In genomic region chr17:43014020-43014615, GRCh38 we compare ENCODE assay signal across 16 cellular contexts. TPM values are rescaled to one million over a fixed set of nuclear protein-coding genes. Genes with fewer than 3 reads are reported as not detected.
DNase-seq lines count a peak whose midpoint lies in the region; TF ChIP-seq lines count a peak whose summit lies in the region.
"Had no signal": no experiment of that assay in that cellular context is flagged by ENCODE, and none has a peak within 500 bp of the region (broad histone marks: within the 10 kb centered on the region; RNA-seq: fewer than 3 reads in every experiment).

No MANE protein-coding gene starts in this region.

- peak in 1 of 2 experiments; percentile 71 for DNase-seq in HL-60 (ENCODE audit: low read depth in 1 of 2, low spot score in 1 of 2)
- DNase-seq in adrenal gland: peak in 5 of 7 donors; percentile 45 to 71 (median 66)
- DNase-seq in mesenchymal stem cell: no peak
- peak in 1 of 2 donors; percentile 65 for DNase-seq in suprapubic skin (ENCODE audit: low spot score in 2 of 2)
- no peak for DNase-seq in activated naive CD4-positive, alpha-beta T cell treated with Interleukin-2 at 50 U/mL for 16 hours
- no peak for DNase-seq in activated CD4-positive, alpha-beta memory T cell treated with anti-CD3 and anti-CD28 coated beads for 36 hours
- no peak for DNase-seq in activated CD8-positive, alpha-beta memory T cell treated with anti-CD3 and anti-CD28 coated beads for 24 hours
- DNase-seq: activated CD4-positive, alpha-beta T cell treated with anti-CD3 and anti-CD28 coated beads, Interleukin-2, amount 50 U/mL, for 48 hours; dermis blood vessel endothelial cell; SHP77; small intestine; substantia nigra; T1000 had no signal

- CTCF ChIA-PET in activated CD4-positive, alpha-beta memory T cell treated with anti-CD3 and anti-CD28 coated beads for 36 hours (lab: Charles Lee): interaction anchor here (0.6 to 1.1 kb wide), 2 partner anchors 8 to 10 kb away, joined by 3 to 4 read pairs; partner anchors contain the start of gene IFI35

- TF ChIP-seq EP300 in suprapubic skin (IDR thresholded peaks at IDR 0.05): no peak

- no peak overlapping the region for H3K14ac ChIP-seq in mesenchymal stem cell (ENCODE audit: low read length in 2 of 2)

- H2BK12ac ChIP-seq in mesenchymal stem cell (ENCODE audit: low read length in 2 of 2): no peak overlapping the region

- H3K27ac ChIP-seq in HL-60 (replicated peaks) (peak overlapping the region; percentile 71), adrenal gland (peak overlapping the region in 3 of 5 donors; percentile 64 to 87 (median 76)), mesenchymal stem cell (ENCODE audit: low read length, poor library complexity, severe bottlenecking) (no peak overlapping the region), suprapubic skin (peak overlapping the region; percentile 57)
- H3K27ac ChIP-seq: BLaER1 had no signal

- H3K36me3 ChIP-seq in adrenal gland (replicated peaks in 1 of 2) (peaks cover 0 to 47% of the 10 kb centered on the region in 2 donors), mesenchymal stem cell (ENCODE audit: control insufficient read depth in 1 of 2, insufficient read depth in 2 of 2, low read depth in 1 of 2, low read length in 2 of 2) (peaks cover 56 to 81% of the 10 kb centered on the region in 2 experiments), suprapubic skin (peaks cover 33% of the 10 kb centered on the region)

- H3K4ac ChIP-seq in mesenchymal stem cell (ENCODE audit: low read depth in 1 of 2, low read length in 2 of 2): no peak overlapping the region

- TF ChIP-seq CTCF in HL-60 (IDR thresholded peaks at IDR 0.05; ENCODE audit: insufficient read depth, low read length) (no peak), adrenal gland (IDR thresholded peaks at IDR 0.05) (no peak), suprapubic skin (IDR thresholded peaks at IDR 0.05) (no peak)

- H3K79me1 ChIP-seq in mesenchymal stem cell (replicated peaks; ENCODE audit: low read length, poor library complexity, severe bottlenecking): peaks cover 33% of the 10 kb centered on the region

- no peak overlapping the region for H2AK5ac ChIP-seq in mesenchymal stem cell (ENCODE audit: low read length, severe bottlenecking)

- H3K4me3 Mint-ChIP-seq in activated CD4-positive, alpha-beta memory T cell treated with anti-CD3 and anti-CD28 coated beads for 36 hours: no peak overlapping the region

- no peak overlapping the region for H2AFZ ChIP-seq in mesenchymal stem cell (ENCODE audit: low read depth, low read length)

- no peaks in the 10 kb centered on the region for H3K27me3 ChIP-seq in HL-60 (ENCODE audit: insufficient read depth, poor library complexity, severe bottlenecking)
- H3K27me3 ChIP-seq in adrenal gland: no peaks in the 10 kb centered on the region
- H3K27me3 ChIP-seq in mesenchymal stem cell (ENCODE audit: control insufficient read depth in 1 of 2, insufficient read depth in 1 of 2, low read length in 2 of 2): no peaks in the 10 kb centered on the region
- no peaks in the 10 kb centered on the region for H3K27me3 ChIP-seq in suprapubic skin
- H3K27me3 ChIP-seq: ascending aorta, BLaER1 had no signal

- peaks cover 14% of the 10 kb centered on the region for H3K36me3 Mint-ChIP-seq in activated CD4-positive, alpha-beta memory T cell treated with anti-CD3 and anti-CD28 coated beads for 36 hours

- H3K4me1 ChIP-seq in adrenal gland (replicated peaks in 1 of 2): peaks cover 51 to 71% of the 10 kb centered on the region in 2 donors
- peaks cover 13% of the 10 kb centered on the region for H3K4me1 ChIP-seq in mesenchymal stem cell (ENCODE audit: control insufficient read depth, insufficient read depth, low read depth, low read length)
- peaks cover 76% of the 10 kb centered on the region for H3K4me1 ChIP-seq in suprapubic skin
- H3K4me1 ChIP-seq: ascending aorta had no signal

- peaks cover 14% of the 10 kb centered on the region for H3K4me1 Mint-ChIP-seq in activated CD4-positive, alpha-beta memory T cell treated with anti-CD3 and anti-CD28 coated beads for 36 hours (ENCODE audit: low read depth)

- H2BK120ac ChIP-seq in mesenchymal stem cell (ENCODE audit: low read depth, low read length): no peak overlapping the region

- H4K91ac ChIP-seq in mesenchymal stem cell (ENCODE audit: low read length): no peak overlapping the region

- no peaks in the 10 kb centered on the region for H3K9me3 ChIP-seq in adrenal gland (replicated peaks in 1 of 3)
- H3K9me3 ChIP-seq in mesenchymal stem cell (ENCODE audit: control insufficient read depth, low read length): no peaks in the 10 kb centered on the region
- H3K9me3 ChIP-seq in suprapubic skin: no peaks in the 10 kb centered on the region
- H3K9me3 ChIP-seq: ascending aorta, BLaER1 had no signal

- no peaks in the 10 kb centered on the region for H3K9me3 Mint-ChIP-seq in activated CD4-positive, alpha-beta memory T cell treated with anti-CD3 and anti-CD28 coated beads for 36 hours
- H3K9me3 Mint-ChIP-seq: activated T-helper 2 cell treated with anti-CD3 and anti-CD28 coated beads, Interferon-gamma antibody, Interleukin-2, Interleukin-4, amounts not matched to agents 10 μg/mL and 5 μg/mL and 100 μg/mL, durations not matched to agents 14 hours and 24 hours and 36 hours had no signal

- no peak overlapping the region for H3K4me3 ChIP-seq in HL-60 (replicated peaks; ENCODE audit: insufficient read depth, low read length)
- no peak overlapping the region for H3K4me3 ChIP-seq in adrenal gland
- H3K4me3 ChIP-seq in mesenchymal stem cell (ENCODE audit: insufficient read depth in 1 of 2, low read depth in 1 of 2, low read length in 2 of 2): no peak overlapping the region
- H3K4me3 ChIP-seq in suprapubic skin: no peak overlapping the region
- H3K4me3 ChIP-seq: ascending aorta, BLaER1 had no signal

- intact Hi-C loops in adrenal gland (cut with DNase I): no loop called here
- intact Hi-C loops in activated CD4-positive, alpha-beta memory T cell treated with anti-CD3 and anti-CD28 coated beads for 36 hours (cut with micrococcal nuclease): no loop called here

- H3K4me2 ChIP-seq in mesenchymal stem cell (ENCODE audit: low read length, poor library complexity, severe bottlenecking): no peak overlapping the region
- H3K4me2 ChIP-seq: BLaER1 had no signal

- no peak overlapping the region for H2BK5ac ChIP-seq in mesenchymal stem cell (ENCODE audit: low read depth, low read length, poor library complexity, severe bottlenecking)

- no peaks in the 10 kb centered on the region for H3K27me3 Mint-ChIP-seq in activated CD4-positive, alpha-beta memory T cell treated with anti-CD3 and anti-CD28 coated beads for 36 hours

- POLR2A ChIA-PET in activated CD4-positive, alpha-beta memory T cell treated with anti-CD3 and anti-CD28 coated beads for 36 hours (lab: Charles Lee): interaction anchor here (0.6 to 2.7 kb wide), 2 partner anchors 15 to 1004 kb away, joined by 3 to 14 read pairs; partner anchors contain the start of gene RPL27

- TF ChIP-seq POLR2A in adrenal gland (IDR thresholded peaks at IDR 0.05): no peak
- TF ChIP-seq POLR2A in suprapubic skin (IDR thresholded peaks at IDR 0.05): no peak

- H3K23ac ChIP-seq in mesenchymal stem cell (ENCODE audit: low read length in 2 of 2): no peak overlapping the region

- no peak overlapping the region for H4K8ac ChIP-seq in mesenchymal stem cell (ENCODE audit: low read length)

- no peak overlapping the region for H3K18ac ChIP-seq in mesenchymal stem cell (ENCODE audit: low read depth in 1 of 2, low read length in 2 of 2)

- H2BK15ac ChIP-seq in mesenchymal stem cell (ENCODE audit: low read depth, poor library complexity, severe bottlenecking): no peak overlapping the region

- WGBS in adrenal gland, 4 donors: 47 to 81% (median 57%) methylated on average over 10 to 12 of the region's 12 CpGs
- WGBS in mesenchymal stem cell: 91% methylated on average over 12 of the region's 12 CpGs
- WGBS in suprapubic skin: 67% methylated on average over 11 of the region's 12 CpGs

- H3K9ac ChIP-seq in mesenchymal stem cell (ENCODE audit: low read length): peak overlapping the region; percentile 56
- H3K9ac ChIP-seq: BLaER1 had no signal

- H3K27ac Mint-ChIP-seq in activated CD4-positive, alpha-beta memory T cell treated with anti-CD3 and anti-CD28 coated beads for 36 hours: no peak overlapping the region
- H3K27ac Mint-ChIP-seq: activated T-helper 2 cell treated with anti-CD3 and anti-CD28 coated beads, Interferon-gamma antibody, Interleukin-2, Interleukin-4, amounts not matched to agents 10 μg/mL and 5 μg/mL and 100 μg/mL, durations not matched to agents 14 hours and 24 hours and 36 hours had no signal

RNA-seq across cellular contexts. Expression of gene IFI35, which starts 7.5 kb away (rescaled TPM):
- total RNA-seq in adrenal gland (10 to 100 TPM; 47.7 to 72.9 (median 64.8) TPM), suprapubic skin (10 to 100 TPM in 3 of 4 donors, 1 to 10 TPM in 1; 9.0 to 18.0 (median 13.7) TPM)
- polyA plus RNA-seq in adrenal gland: 10 to 100 TPM; 44.1 to 91.4 (median 68.1) TPM
- polyA plus RNA-seq in mesenchymal stem cell (2013, experiment 1 of 2): 27.4 TPM
- polyA plus RNA-seq in mesenchymal stem cell (2013, experiment 2 of 2): 24.5 TPM
- 10 to 100 TPM; 66.0 to 68.6 TPM for total RNA-seq in activated CD4-positive, alpha-beta memory T cell treated with anti-CD3 and anti-CD28 coated beads for 36 hours

RNA-seq across cellular contexts. Expression of gene VAT1, which starts 8.1 kb away (rescaled TPM):
- total RNA-seq in adrenal gland: 100 to 1,000 TPM; 418 to 744 (median 465) TPM
- 100 to 1,000 TPM; 177 to 311 (median 269) TPM for polyA plus RNA-seq in adrenal gland
- polyA plus RNA-seq in mesenchymal stem cell (2013, experiment 1 of 2): 775 TPM
- polyA plus RNA-seq in mesenchymal stem cell (2013, experiment 2 of 2): 762 TPM
- total RNA-seq in suprapubic skin: 100 to 1,000 TPM; 125 to 234 (median 188) TPM
- 10 to 100 TPM; 45.3 to 49.6 TPM for total RNA-seq in activated CD4-positive, alpha-beta memory T cell treated with anti-CD3 and anti-CD28 coated beads for 36 hours

RNA-seq across cellular contexts. Expression of gene RND2, which starts 10.9 kb away (rescaled TPM):
- total RNA-seq in adrenal gland (1 to 10 TPM; 2.0 to 8.2 (median 4.1) TPM), suprapubic skin (1 to 10 TPM in 3 of 4 donors, under 1 TPM in 1; 0.79 to 2.1 (median 1.8) TPM)
- 1 to 10 TPM; 2.4 to 6.3 (median 3.1) TPM for polyA plus RNA-seq in adrenal gland
- polyA plus RNA-seq in mesenchymal stem cell (2013, experiment 1 of 2): 1.1 TPM
- 1.2 TPM for polyA plus RNA-seq in mesenchymal stem cell (2013, experiment 2 of 2)
- under 1 TPM in 1 of 2 experiments, not detected in 1; 0.07 TPM for total RNA-seq in activated CD4-positive, alpha-beta memory T cell treated with anti-CD3 and anti-CD28 coated beads for 36 hours

RNA-seq across cellular contexts. Expression of gene RPL27, which starts 15.9 kb away (rescaled TPM):
- 1,000 to 10,000 TPM in 2 of 8 donors, 100 to 1,000 TPM in 6; 356 to 1,313 (median 903) TPM for total RNA-seq in adrenal gland
- 1,000 to 10,000 TPM; 1,877 to 2,291 (median 1,931) TPM for polyA plus RNA-seq in adrenal gland
- polyA plus RNA-seq in mesenchymal stem cell (2013, experiment 1 of 2): 5,075 TPM
- polyA plus RNA-seq in mesenchymal stem cell (2013, experiment 2 of 2): 4,888 TPM
- 1,000 to 10,000 TPM in 3 of 4 donors, 100 to 1,000 TPM in 1; 968 to 1,986 (median 1,251) TPM for total RNA-seq in suprapubic skin
- total RNA-seq in activated CD4-positive, alpha-beta memory T cell treated with anti-CD3 and anti-CD28 coated beads for 36 hours: 1,000 to 10,000 TPM; 1,552 to 1,589 TPM

RNA-seq across cellular contexts. Expression of gene RUNDC1, which starts 33.8 kb away (rescaled TPM):
- 10 to 100 TPM; 15.0 to 29.7 (median 18.2) TPM for total RNA-seq in adrenal gland
- polyA plus RNA-seq in adrenal gland: 10 to 100 TPM in 2 of 3 donors, 1 to 10 TPM in 1; 7.6 to 20.6 (median 10.3) TPM
- 6.8 TPM for polyA plus RNA-seq in mesenchymal stem cell (2013, experiment 1 of 2)
- 7.1 TPM for polyA plus RNA-seq in mesenchymal stem cell (2013, experiment 2 of 2)
- 10 to 100 TPM; 13.9 to 18.9 (median 16.2) TPM for total RNA-seq in suprapubic skin
- total RNA-seq in activated CD4-positive, alpha-beta memory T cell treated with anti-CD3 and anti-CD28 coated beads for 36 hours: 10 to 100 TPM in 1 of 2 experiments, 1 to 10 TPM in 1; 10.0 to 11.5 TPM

Comparison
In these comparisons a context has a peak if more than half of its experiments do, and no peak if none do; other contexts are left out.
1. DNase-seq: peak in adrenal gland (5 of 7); none in mesenchymal stem cell (single experiment), activated naive CD4-positive, alpha-beta T cell treated with Interleukin-2 at 50 U/mL for 16 hours (single experiment), activated CD4-positive, alpha-beta memory T cell treated with anti-CD3 and anti-CD28 coated beads for 36 hours (single experiment) and activated CD8-positive, alpha-beta memory T cell treated with anti-CD3 and anti-CD28 coated beads for 24 hours (single experiment).